Comparison of ENCODE assay signal across 1 cellular context in the genomic region with DNA sequence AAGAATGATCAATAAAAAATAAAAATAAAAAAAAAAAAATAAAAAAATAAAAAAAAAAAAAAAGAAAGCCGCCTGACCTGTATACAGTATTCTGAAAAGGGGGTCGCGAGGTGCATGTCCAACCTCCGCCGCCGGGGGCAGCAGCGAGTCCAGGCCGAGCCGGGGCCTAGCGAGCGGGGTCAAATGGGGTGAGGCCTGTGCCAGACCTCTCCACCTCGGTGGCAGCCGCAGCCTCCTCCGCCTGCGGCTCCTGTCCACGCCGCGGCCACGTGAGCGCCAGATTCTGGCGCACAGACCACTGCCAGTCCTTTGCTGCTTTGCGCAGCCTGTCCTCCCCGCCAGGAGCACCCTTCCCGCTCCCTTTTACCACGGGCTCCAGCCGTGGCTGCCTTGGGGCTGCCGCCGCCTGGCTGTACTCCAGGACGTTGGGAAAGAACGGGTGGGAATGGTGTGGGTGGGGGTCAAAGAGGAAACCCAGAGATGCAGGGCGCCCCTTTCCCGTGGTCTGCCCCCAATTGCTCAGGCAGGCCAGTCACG.
TF ChIP-seq lines count a peak whose summit lies in the region.

No MANE protein-coding gene starts in this region.

TF ChIP-seq in endothelial cell of umbilical vein, 7 proteins besides CTCF, POLR2A, EP300 and RAD21:
- TF ChIP-seq GATA2 (IDR thresholded peaks at IDR 0.05; ENCODE audit: insufficient read depth, insufficient read length, low read depth, low read length) (no peak), FOS (IDR thresholded peaks at IDR 0.05; ENCODE audit: borderline replicate concordance, insufficient read depth, low read length) (no peak), MYC (IDR thresholded peaks at IDR 0.05; ENCODE audit: low read depth, low read length) (no peak), JUN (IDR thresholded peaks at IDR 0.05; ENCODE audit: borderline replicate concordance, insufficient read depth, insufficient read length, low read depth) (no peak), POLR2AphosphoS5 (IDR thresholded peaks at IDR 0.05; ENCODE audit: insufficient read depth, low read depth, low read length) (no peak), EZH2 (IDR thresholded peaks at IDR 0.05; ENCODE audit: borderline replicate concordance, low read depth, low read length, severe bottlenecking) (no peak)
- TF ChIP-seq, protein P1, sequence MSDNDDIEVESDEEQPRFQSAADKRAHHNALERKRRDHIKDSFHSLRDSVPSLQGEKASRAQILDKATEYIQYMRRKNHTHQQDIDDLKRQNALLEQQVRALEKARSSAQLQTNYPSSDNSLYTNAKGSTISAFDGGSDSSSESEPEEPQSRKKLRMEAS (IDR thresholded peaks at IDR 0.05; ENCODE audit: insufficient read depth, insufficient read length), result no peak
TF ChIP-seq in endothelial cell of umbilical vein: peak in this region for 0.
